In the genomic region with DNA sequence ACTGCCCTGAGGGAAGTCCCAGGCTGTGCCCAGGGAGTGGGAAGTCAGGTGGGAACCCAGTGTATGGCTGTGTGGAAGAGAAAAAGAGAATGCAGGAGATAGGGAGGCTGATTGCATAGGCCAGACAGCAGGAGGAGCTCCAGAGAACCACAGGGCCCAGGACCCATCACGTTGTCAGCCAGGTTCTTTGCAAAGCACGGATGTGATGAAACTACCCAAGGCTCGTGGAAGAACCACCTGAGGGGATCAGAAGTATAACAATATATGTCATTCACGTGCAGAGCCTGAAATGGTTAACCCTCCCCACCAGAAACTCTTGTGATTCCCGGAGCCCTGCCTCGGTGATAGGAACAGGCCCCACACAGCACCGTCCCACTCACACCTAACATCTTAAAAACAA, we compare ENCODE assay signal across 15 cellular contexts.
DNase-seq lines count a peak whose midpoint lies in the region; ATAC-seq and TF ChIP-seq lines count a peak whose summit lies in the region.
"Had no signal": no experiment of that assay in that cellular context is flagged by ENCODE, and none has a peak within 500 bp of the region (broad histone marks: within the 10 kb centered on the region; RNA-seq: fewer than 3 reads in every experiment).

No MANE protein-coding gene starts in this region.

- BruUV-seq in A673 (replicated peaks; lab: Mats Ljungman, UMichigan) = no TSS peak

- H3T11ph ChIP-seq in H9 (ENCODE audit: low read length) = no peak overlapping the region

- no peak for TF ChIP-seq POLR2A in vagina (IDR thresholded peaks at IDR 0.05)

- TF ChIP-seq CTCF in A673 (conservative IDR thresholded peaks at IDR 0.05; ENCODE audit: low read depth, low read length) = 0 out of 2 replicates have a peak, but pooled peaks have one; percentile 18
- peak; percentile 51 for TF ChIP-seq CTCF in H9 (conservative IDR thresholded peaks at IDR 0.05)
- no peak for TF ChIP-seq CTCF in vagina (IDR thresholded peaks at IDR 0.05)

- H2BK20ac ChIP-seq in H9 (ENCODE audit: low read depth, low read length, poor library complexity, severe bottlenecking) = no peak overlapping the region

- H3K4me3 ChIP-seq in A673 (ENCODE audit: low read depth, low read length, poor library complexity, severe bottlenecking) (no peak overlapping the region), vagina (no peak overlapping the region)
- H3K4me3 ChIP-seq: pancreas had no signal

- H3K27ac ChIP-seq in A673 (ENCODE audit: low read depth, low read length, poor library complexity, severe bottlenecking) = no peak overlapping the region
- H3K27ac ChIP-seq in H9 (ENCODE audit: insufficient read length, low read depth, low read length) = no peak overlapping the region
- H3K27ac ChIP-seq in vagina = no peak overlapping the region
- H3K27ac ChIP-seq: pancreas had no signal

- no peak overlapping the region for H3K18ac ChIP-seq in H9 (ENCODE audit: insufficient read length, low read depth, low read length)

- no peak overlapping the region for H3K14ac ChIP-seq in H9 (ENCODE audit: insufficient read depth, low read length)

- H3K9me3 ChIP-seq in A673 (ENCODE audit: low read depth, low read length, poor library complexity, severe bottlenecking) (peaks cover 15% of the 10 kb centered on the region), H9 (ENCODE audit: control insufficient read depth, low read depth, low read length) (no peaks in the 10 kb centered on the region), vagina (no peaks in the 10 kb centered on the region)
- H3K9me3 ChIP-seq: pancreas had no signal

- H3K4me1 ChIP-seq in A673 (ENCODE audit: insufficient read depth, low read length, poor library complexity, severe bottlenecking) (no peaks in the 10 kb centered on the region), H9 (ENCODE audit: insufficient read depth, low read length) (no peaks in the 10 kb centered on the region), vagina (peaks cover 11% of the 10 kb centered on the region)

- H3K9me3 Mint-ChIP-seq in H9 = peaks cover 17 to 19% of the 10 kb centered on the region in 2 experiments
- peaks cover 5% of the 10 kb centered on the region for H3K9me3 Mint-ChIP-seq in central memory CD8-positive, alpha-beta T cell
- H3K9me3 Mint-ChIP-seq in natural killer cell treated with Interleukin-12 subunit alpha and Interleukin-12 subunit beta and Interleukin-15 and Interleukin-18, amount 100 ng/mL, for 72 hours = no peaks in the 10 kb centered on the region

- H4K91ac ChIP-seq in H9 (ENCODE audit: insufficient read length, low read depth, low read length) = no peak overlapping the region

- H4K5ac ChIP-seq in H9 (ENCODE audit: insufficient read length, low read depth, low read length) = no peak overlapping the region

- H3K23me2 ChIP-seq in H9 (ENCODE audit: insufficient read length, low read depth, low read length, poor library complexity, severe bottlenecking) = no peaks in the 10 kb centered on the region

- H3K4me2 ChIP-seq in H9 (ENCODE audit: insufficient read depth, insufficient read length, low read length) = no peak overlapping the region

- H4K8ac ChIP-seq in H9 (replicated peaks; ENCODE audit: insufficient read length, low read depth, low read length) = no peak overlapping the region

- no peaks in the 10 kb centered on the region; a peak in 1 of 4 replicates for H3K4me1 Mint-ChIP-seq in H9
- peaks cover 85% of the 10 kb centered on the region for H3K4me1 Mint-ChIP-seq in central memory CD8-positive, alpha-beta T cell
- H3K4me1 Mint-ChIP-seq in natural killer cell treated with Interleukin-12 subunit alpha and Interleukin-12 subunit beta and Interleukin-15 and Interleukin-18, amount 100 ng/mL, for 72 hours (ENCODE audit: low read depth in 2 of 2) = peaks cover 59 to 61% of the 10 kb centered on the region in 2 donors

- peak overlapping the region in 2 of 3 experiments; percentile 10 to 56; a peak in 2 of 7 replicates for H3K27ac Mint-ChIP-seq in H9
- peak overlapping the region; percentile 19 for H3K27ac Mint-ChIP-seq in central memory CD8-positive, alpha-beta T cell (ENCODE audit: low read depth)
- peak overlapping the region in 1 of 2 donors; percentile 26 for H3K27ac Mint-ChIP-seq in natural killer cell treated with Interleukin-12 subunit alpha and Interleukin-12 subunit beta and Interleukin-15 and Interleukin-18, amount 100 ng/mL, for 72 hours
- H3K27ac Mint-ChIP-seq: activated CD4-positive, alpha-beta T cell treated with anti-CD3 and anti-CD28 coated beads for 36 hours had no signal

- no peak overlapping the region for H3K4ac ChIP-seq in H9 (ENCODE audit: low read depth, low read length)

- H3K36me3 ChIP-seq in A673 (ENCODE audit: insufficient read depth, low read length, poor library complexity, severe bottlenecking) (peaks cover 34% of the 10 kb centered on the region), vagina (peaks cover 0 to 12% of the 10 kb centered on the region in 2 donors)

- CTCF ChIA-PET in A673 (lab: Charles Lee) = no interaction called here

- no CpG with 5 or more reads among the region's 7 CpGs for WGBS in H9 (ENCODE audit: extremely low coverage, insufficient read length, low lambda C conversion rate)

- DNase-seq in A673 (ENCODE audit: low spot score) (no peak), H9 (no peak), left lobe of liver (ENCODE audit: low spot score) (no peak), vagina (ENCODE audit: extremely low spot score in 2 of 2) (no peak)
- no peak for DNase-seq in central memory CD8-positive, alpha-beta T cell (ENCODE audit: low spot score in 2 of 2)
- DNase-seq in natural killer cell treated with Interleukin-12 subunit alpha and Interleukin-12 subunit beta and Interleukin-15 and Interleukin-18, amount 100 ng/mL, for 72 hours (ENCODE audit: low spot score) = no peak
- no peak for DNase-seq in activated CD8-positive, alpha-beta memory T cell treated with anti-CD3 and anti-CD28 coated beads for 24 hours
- DNase-seq: activated CD4-positive, alpha-beta T cell treated with anti-CD3 and anti-CD28 coated beads for 36 hours; cerebellar nuclear complex; pancreas; small intestine; stimulated activated naive CD4-positive, alpha-beta T cell; T-helper 9 cell had no signal

- no peak overlapping the region for H2AFZ ChIP-seq in H9 (ENCODE audit: low read length)

- no peak overlapping the region for H2BK12ac ChIP-seq in H9 (ENCODE audit: insufficient read length, low read depth, low read length)

- H3K27me3 Mint-ChIP-seq in H9 (ENCODE audit: low read depth) = no peaks in the 10 kb centered on the region
- no peaks in the 10 kb centered on the region for H3K27me3 Mint-ChIP-seq in central memory CD8-positive, alpha-beta T cell
- H3K27me3 Mint-ChIP-seq in natural killer cell treated with Interleukin-12 subunit alpha and Interleukin-12 subunit beta and Interleukin-15 and Interleukin-18, amount 100 ng/mL, for 72 hours = no peaks in the 10 kb centered on the region
- H3K27me3 Mint-ChIP-seq: activated CD4-positive, alpha-beta T cell treated with anti-CD3 and anti-CD28 coated beads for 36 hours had no signal

- POLR2A ChIA-PET in A673 (lab: Charles Lee; ENCODE audit: low non-redundant PET) = no interaction called here

- H3K4me3 Mint-ChIP-seq in H9 = no peak overlapping the region
- H3K4me3 Mint-ChIP-seq in central memory CD8-positive, alpha-beta T cell = no peak overlapping the region
- H3K4me3 Mint-ChIP-seq in natural killer cell treated with Interleukin-12 subunit alpha and Interleukin-12 subunit beta and Interleukin-15 and Interleukin-18, amount 100 ng/mL, for 72 hours = no peak overlapping the region
- H3K4me3 Mint-ChIP-seq: activated CD4-positive, alpha-beta T cell treated with anti-CD3 and anti-CD28 coated beads for 36 hours had no signal

- no peaks in the 10 kb centered on the region for H4K20me1 ChIP-seq in H9 (ENCODE audit: control insufficient read depth, insufficient read depth, insufficient read length)

- no peak overlapping the region for H3K56ac ChIP-seq in H9 (ENCODE audit: insufficient read length, low read depth, low read length)

- H3K9ac ChIP-seq in H9 (ENCODE audit: extremely low read depth, insufficient read length, low read length) = no peak overlapping the region

- no peak overlapping the region for H2AK5ac ChIP-seq in H9 (ENCODE audit: insufficient read length, low read length)

- no peak overlapping the region for H2BK5ac ChIP-seq in H9 (ENCODE audit: insufficient read length, low read length)

- peaks cover 3% of the 10 kb centered on the region for H3K79me1 ChIP-seq in H9 (ENCODE audit: insufficient read depth, low read depth, low read length, poor library complexity, severe bottlenecking)

- no peaks in the 10 kb centered on the region for H3K27me3 ChIP-seq in A673 (replicated peaks; ENCODE audit: insufficient read depth, low read depth, low read length, poor library complexity)
- no peaks in the 10 kb centered on the region for H3K27me3 ChIP-seq in H9 (ENCODE audit: insufficient read depth, low read length)
- no peaks in the 10 kb centered on the region for H3K27me3 ChIP-seq in vagina
- H3K27me3 ChIP-seq: pancreas had no signal

- H2BK15ac ChIP-seq in H9 (ENCODE audit: low read depth, low read length) = no peak overlapping the region

- peaks cover 7% of the 10 kb centered on the region; the same call in 1 of the 2 replicates for H3K79me2 ChIP-seq in H9 (ENCODE audit: insufficient read depth, low read length)

- H3K36me3 Mint-ChIP-seq in H9 (ENCODE audit: insufficient read depth in 1 of 3, low read depth in 3 of 3) = peaks cover 42 to 76% (median 53%) of the 10 kb centered on the region in 3 experiments
- H3K36me3 Mint-ChIP-seq in central memory CD8-positive, alpha-beta T cell (ENCODE audit: insufficient read depth) = peaks cover 25% of the 10 kb centered on the region
- H3K36me3 Mint-ChIP-seq in natural killer cell treated with Interleukin-12 subunit alpha and Interleukin-12 subunit beta and Interleukin-15 and Interleukin-18, amount 100 ng/mL, for 72 hours = peaks cover 35% of the 10 kb centered on the region

- no peak overlapping the region for H2BK120ac ChIP-seq in H9 (ENCODE audit: low read depth, low read length, poor library complexity, severe bottlenecking)

- intact Hi-C loops in A673 (cut with micrococcal nuclease; ENCODE audit: unreplicated experiment) = no loop called here
- intact Hi-C loops in vagina (cut with DNase I) = no loop called here

- H3K23ac ChIP-seq in H9 (ENCODE audit: insufficient read length, low read depth, low read length) = no peak overlapping the region

- no peak for ATAC-seq in central memory CD8-positive, alpha-beta T cell (replicated peaks; ENCODE audit: extremely low read depth, poor library complexity, severe bottlenecking)
- ATAC-seq in left lobe of liver (peak; percentile 61), GM21786 (IDR thresholded peaks at IDR 0.05; ENCODE audit: unreplicated experiment) (no peak)
- ATAC-seq in natural killer cell treated with Interleukin-12 subunit alpha and Interleukin-12 subunit beta and Interleukin-15 and Interleukin-18, amount 100 ng/mL, for 72 hours = no peak
- ATAC-seq: activated CD4-positive, alpha-beta T cell treated with anti-CD3 and anti-CD28 coated beads for 36 hours; activated naive CD4-positive, alpha-beta T cell treated with anti-CD3 and anti-CD28 coated beads, Interleukin-2, amount 50 U/mL, for 72 hours had no signal

Comparison
In these comparisons a context has a peak if more than half of its experiments do, and no peak if none do; other contexts are left out.
1. CTCF ChIP-seq: peak in A673 (single experiment) and H9 (single experiment); none in vagina (0 of 3).